21 cellular contexts compared by ENCODE assay signal in the genomic region with DNA sequence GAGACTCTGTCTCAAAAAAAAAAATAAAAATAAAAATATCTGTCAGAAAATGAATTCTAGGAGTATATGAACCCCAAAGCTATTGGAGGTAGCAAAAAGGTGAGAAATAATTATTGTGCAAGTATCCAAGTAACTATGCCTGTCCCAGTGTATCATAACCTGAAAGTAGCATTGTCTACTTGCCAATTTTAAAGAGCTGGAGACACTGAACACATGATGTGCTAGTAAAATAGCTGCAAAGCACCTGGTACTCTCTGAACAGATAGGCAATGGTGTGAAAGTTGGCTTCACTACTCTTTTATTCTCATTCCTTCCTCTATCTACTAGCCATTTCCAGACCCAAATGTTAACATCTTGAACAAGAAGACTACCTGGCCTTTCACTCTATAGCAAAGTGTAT.
DNase-seq lines count a peak whose midpoint lies in the region; ATAC-seq and TF ChIP-seq lines count a peak whose summit lies in the region.
"Had no signal": no experiment of that assay in that cellular context is flagged by ENCODE, and none has a peak within 500 bp of the region (broad histone marks: within the 10 kb centered on the region; RNA-seq: fewer than 3 reads in every experiment).

No MANE protein-coding gene starts in this region.

- H3K36me3 Mint-ChIP-seq in CD8-positive, alpha-beta memory T cell: peaks cover 0 to 27% (median 7%) of the 10 kb centered on the region in 3 donors
- H3K36me3 Mint-ChIP-seq in activated T-helper 17 cell treated with anti-CD3 and anti-CD28 coated beads, Interleukin-2, amount 50 U/mL, for 72 hours (ENCODE audit: low read depth): peaks cover 6% of the 10 kb centered on the region
- no peaks in the 10 kb centered on the region for H3K36me3 Mint-ChIP-seq in osteocyte (ENCODE audit: unreplicated experiment)

- no peak for DNase-seq in Right ventricle myocardium superior
- no peak for DNase-seq in cardiac septum (ENCODE audit: low spot score)
- DNase-seq in CD8-positive, alpha-beta memory T cell: no peak
- no peak for DNase-seq in osteocyte (ENCODE audit: extremely low spot score, unreplicated experiment)
- DNase-seq in NOMO-1 treated with DMSO at 0.1 percent for 48 hours (lab: John Stamatoyannopoulos, UW; ENCODE audit: unreplicated experiment): no peak
- no peak for DNase-seq in mesenchymal stem cell
- DNase-seq: DMS153, NCI-H1092, NCI-H1436, NCI-H187 treated with DMSO at 0.1 percent for 48 hours, NCI-H2107, NCI-H510A, Peyer's patch had no signal

- no peak overlapping the region for H4K91ac ChIP-seq in mesenchymal stem cell (ENCODE audit: low read length)

- no peaks in the 10 kb centered on the region for H3K36me3 ChIP-seq in CD8-positive, alpha-beta memory T cell (ENCODE audit: insufficient read depth, low read length)
- H3K36me3 ChIP-seq in mesenchymal stem cell (ENCODE audit: control insufficient read depth in 1 of 2, insufficient read depth in 2 of 2, low read depth in 1 of 2, low read length in 2 of 2): peaks cover 0 to 9% of the 10 kb centered on the region in 2 experiments
- H3K36me3 ChIP-seq: Peyer's patch, SJSA1 had no signal

- no peak overlapping the region for H3K14ac ChIP-seq in mesenchymal stem cell (ENCODE audit: low read length in 2 of 2)

- no peak overlapping the region for H3K23ac ChIP-seq in mesenchymal stem cell (ENCODE audit: low read length in 2 of 2)

- no peak overlapping the region for H3K18ac ChIP-seq in mesenchymal stem cell (ENCODE audit: low read depth in 1 of 2, low read length in 2 of 2)

- no peak overlapping the region for H4K8ac ChIP-seq in mesenchymal stem cell (ENCODE audit: low read length)

- no peak for TF ChIP-seq CTCF in osteocyte (IDR thresholded peaks at IDR 0.05)

- peaks cover 31% of the 10 kb centered on the region for H3K79me1 ChIP-seq in mesenchymal stem cell (replicated peaks; ENCODE audit: low read length, poor library complexity, severe bottlenecking)

- no peaks in the 10 kb centered on the region for H3K27me3 ChIP-seq in CD8-positive, alpha-beta memory T cell (ENCODE audit: insufficient read depth, low read length, poor library complexity, severe bottlenecking)
- H3K27me3 ChIP-seq in mesenchymal stem cell (ENCODE audit: control insufficient read depth in 1 of 2, insufficient read depth in 1 of 2, low read length in 2 of 2): no peaks in the 10 kb centered on the region
- H3K27me3 ChIP-seq: Peyer's patch, SJSA1 had no signal

- peak overlapping the region in 5 of 8 donors; percentile 7 to 85 (median 52) for H3K27ac Mint-ChIP-seq in CD8-positive, alpha-beta memory T cell
- H3K27ac Mint-ChIP-seq in activated T-helper 17 cell treated with anti-CD3 and anti-CD28 coated beads, Interleukin-2, amount 50 U/mL, for 72 hours: peak overlapping the region; percentile 26
- peak overlapping the region; percentile 19 for H3K27ac Mint-ChIP-seq in osteocyte (ENCODE audit: unreplicated experiment)
- H3K27ac Mint-ChIP-seq: CD14-positive monocyte had no signal

- no peak overlapping the region for H2BK12ac ChIP-seq in mesenchymal stem cell (ENCODE audit: low read length in 2 of 2)

- no peak overlapping the region for H2AFZ ChIP-seq in mesenchymal stem cell (ENCODE audit: low read depth, low read length)

- H3K9me3 ChIP-seq in CD8-positive, alpha-beta memory T cell (ENCODE audit: low read length): no peaks in the 10 kb centered on the region
- no peaks in the 10 kb centered on the region for H3K9me3 ChIP-seq in mesenchymal stem cell (ENCODE audit: control insufficient read depth, low read length)
- H3K9me3 ChIP-seq: Peyer's patch, SJSA1 had no signal

- CTCF ChIA-PET in CD8-positive, alpha-beta memory T cell (lab: Charles Lee): interaction anchor here (0.5 to 0.6 kb wide), 2 partner anchors 205 to 430 kb away, joined by 3 to 4 read pairs; no protein-coding TSS in a partner anchor

- ATAC-seq in Right ventricle myocardium superior (ENCODE audit: poor library complexity) (peak; percentile 48), GM18505 (IDR thresholded peaks at IDR 0.05; ENCODE audit: unreplicated experiment) (no peak)
- ATAC-seq in activated T-helper 17 cell treated with anti-CD3 and anti-CD28 coated beads, Interleukin-2, amount 50 U/mL, for 72 hours (replicated peaks): no peak
- ATAC-seq: HCT116, HepG2, K562 had no signal

- H3K4me2 ChIP-seq in mesenchymal stem cell (ENCODE audit: low read length, poor library complexity, severe bottlenecking): no peak overlapping the region

- H3K27ac ChIP-seq in CD8-positive, alpha-beta memory T cell (ENCODE audit: low read depth, low read length): no peak overlapping the region
- H3K27ac ChIP-seq in mesenchymal stem cell (ENCODE audit: low read length, poor library complexity, severe bottlenecking): no peak overlapping the region
- H3K27ac ChIP-seq: HL-60, Peyer's patch, SJSA1 had no signal

- no peak overlapping the region for H2BK15ac ChIP-seq in mesenchymal stem cell (ENCODE audit: low read depth, poor library complexity, severe bottlenecking)

- no peak overlapping the region for H3K4me3 Mint-ChIP-seq in CD8-positive, alpha-beta memory T cell
- no peak overlapping the region for H3K4me3 Mint-ChIP-seq in activated T-helper 17 cell treated with anti-CD3 and anti-CD28 coated beads, Interleukin-2, amount 50 U/mL, for 72 hours
- no peak overlapping the region for H3K4me3 Mint-ChIP-seq in osteocyte (ENCODE audit: unreplicated experiment)
- H3K4me3 Mint-ChIP-seq: CD14-positive monocyte had no signal

- H2BK120ac ChIP-seq in mesenchymal stem cell (ENCODE audit: low read depth, low read length): no peak overlapping the region

- H3K4me3 ChIP-seq in CD8-positive, alpha-beta memory T cell (ENCODE audit: low read length): no peak overlapping the region
- H3K4me3 ChIP-seq in mesenchymal stem cell (ENCODE audit: insufficient read depth in 1 of 2, low read depth in 1 of 2, low read length in 2 of 2): no peak overlapping the region
- H3K4me3 ChIP-seq: K562, Peyer's patch, SJSA1 had no signal

- H3K9me3 Mint-ChIP-seq in CD8-positive, alpha-beta memory T cell: no peaks in the 10 kb centered on the region
- H3K9me3 Mint-ChIP-seq in activated T-helper 17 cell treated with anti-CD3 and anti-CD28 coated beads, Interleukin-2, amount 50 U/mL, for 72 hours: no peaks in the 10 kb centered on the region
- no peaks in the 10 kb centered on the region for H3K9me3 Mint-ChIP-seq in osteocyte (ENCODE audit: unreplicated experiment)

- intact Hi-C loops in Right ventricle myocardium superior (cut with DNase I): no loop called here
- intact Hi-C loops in cardiac septum (cut with DNase I): no loop called here

- H3K4me1 Mint-ChIP-seq in CD8-positive, alpha-beta memory T cell: peaks cover 38 to 83% (median 63%) of the 10 kb centered on the region in 3 donors
- H3K4me1 Mint-ChIP-seq in activated T-helper 17 cell treated with anti-CD3 and anti-CD28 coated beads, Interleukin-2, amount 50 U/mL, for 72 hours: peaks cover 18% of the 10 kb centered on the region
- peaks cover 51% of the 10 kb centered on the region for H3K4me1 Mint-ChIP-seq in osteocyte (ENCODE audit: unreplicated experiment)

- peaks cover 62% of the 10 kb centered on the region for H3K4me1 ChIP-seq in CD8-positive, alpha-beta memory T cell (ENCODE audit: insufficient read depth, low read length)
- peaks cover 12% of the 10 kb centered on the region for H3K4me1 ChIP-seq in mesenchymal stem cell (ENCODE audit: control insufficient read depth, insufficient read depth, low read depth, low read length)

- POLR2A ChIA-PET in CD8-positive, alpha-beta memory T cell (lab: Charles Lee): interaction anchor here (0.7 kb wide), 1 partner anchor 28 kb away, joined by 3 read pairs; no protein-coding TSS in a partner anchor

- no peak for TF ChIP-seq POLR2A in GM18505 (IDR thresholded peaks at IDR 0.05; ENCODE audit: borderline replicate concordance, extremely low read depth, insufficient read depth, insufficient read length)

- no peak overlapping the region for H3K4ac ChIP-seq in mesenchymal stem cell (ENCODE audit: low read depth in 1 of 2, low read length in 2 of 2)

- no peak overlapping the region for H2AK5ac ChIP-seq in mesenchymal stem cell (ENCODE audit: low read length, severe bottlenecking)

- no peaks in the 10 kb centered on the region for H3K27me3 Mint-ChIP-seq in CD8-positive, alpha-beta memory T cell
- no peaks in the 10 kb centered on the region for H3K27me3 Mint-ChIP-seq in activated T-helper 17 cell treated with anti-CD3 and anti-CD28 coated beads, Interleukin-2, amount 50 U/mL, for 72 hours
- H3K27me3 Mint-ChIP-seq in osteocyte (ENCODE audit: unreplicated experiment): no peaks in the 10 kb centered on the region

- H3K9ac ChIP-seq in mesenchymal stem cell (ENCODE audit: low read length): no peak overlapping the region

- no peak overlapping the region for H2BK5ac ChIP-seq in mesenchymal stem cell (ENCODE audit: low read depth, low read length, poor library complexity, severe bottlenecking)
